In the genomic region with DNA sequence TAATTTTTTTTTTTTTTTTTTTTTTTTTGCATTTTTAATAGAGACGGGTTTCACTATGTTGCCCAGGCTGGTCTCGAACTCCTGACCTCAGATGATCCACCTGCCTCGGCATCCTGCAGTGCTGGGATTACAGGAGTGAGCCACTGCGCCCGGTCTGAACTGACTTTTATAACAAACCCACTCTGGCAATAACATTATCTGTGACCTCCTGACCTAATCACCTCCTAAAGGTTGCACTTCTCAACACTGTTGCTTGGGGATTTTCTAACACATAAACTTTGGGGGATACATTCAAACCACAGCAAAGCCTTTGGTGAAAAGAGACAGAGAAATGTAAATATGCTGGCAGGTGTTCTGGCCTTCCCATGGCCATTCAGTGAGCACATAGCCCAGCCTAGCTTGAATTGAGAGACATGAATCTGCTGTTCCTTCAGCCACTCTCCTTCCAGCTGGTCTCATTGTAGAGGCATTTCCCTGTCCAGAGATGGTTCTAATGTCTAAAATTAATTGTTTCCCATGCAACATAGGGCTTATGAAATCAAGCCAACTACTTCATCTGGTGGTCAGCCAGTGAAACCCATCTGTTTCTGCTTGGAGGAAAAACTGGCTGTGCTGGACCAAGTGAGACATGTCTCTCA, we compare ENCODE assay signal across 1 cellular context.
TF ChIP-seq lines count a peak whose summit lies in the region.

No MANE protein-coding gene starts in this region.

TF ChIP-seq in HepG2, 621 proteins besides CTCF, POLR2A, EP300 and RAD21:
- TF ChIP-seq JARID2 (CRISPR knock-in tag; IDR thresholded peaks at IDR 0.05; ENCODE audit: insufficient replicate concordance): no peak
